Comparison of ENCODE assay signal across 16 cellular contexts in genomic region chr22:31926969-31927368, GRCh38. TPM values are rescaled to one million over a fixed set of nuclear protein-coding genes. Genes with fewer than 3 reads are reported as not detected.
DNase-seq lines count a peak whose midpoint lies in the region; ATAC-seq and TF ChIP-seq lines count a peak whose summit lies in the region.
"Had no signal": no experiment of that assay in that cellular context is flagged by ENCODE, and none has a peak within 500 bp of the region (broad histone marks: within the 10 kb centered on the region; RNA-seq: fewer than 3 reads in every experiment).

No MANE protein-coding gene starts in this region.

- no peaks in the 10 kb centered on the region for H3K27me3 ChIP-seq in GM23338 (ENCODE audit: insufficient read depth)
- H3K27me3 ChIP-seq: Peyer's patch, testis had no signal

- no peaks in the 10 kb centered on the region for H3F3A ChIP-seq in GM23338 (replicated peaks; ENCODE audit: low read depth)

- DNase-seq in COR-L47 (lab: John Stamatoyannopoulos, UW), result peak; percentile 10
- peak; percentile 74 for DNase-seq in GM23338 (ENCODE audit: low spot score)
- peak; percentile 45 for DNase-seq in astrocyte of the hippocampus (ENCODE audit: low read depth, low spot score)
- peak; percentile 33 for DNase-seq in iPS DF 19.7 (ENCODE audit: low read depth, low spot score)
- no peak for DNase-seq in stimulated activated naive CD4-positive, alpha-beta T cell treated with Interleukin-2 at 50 U/mL for 16 hours (lab: John Stamatoyannopoulos, UW)
- DNase-seq in activated naive CD4-positive, alpha-beta T cell treated with anti-CD3 and anti-CD28 coated beads, Interleukin-2, amount 50 U/mL, for 16 hours, result no peak
- DNase-seq in NCI-H1092 (lab: John Stamatoyannopoulos, UW), result no peak
- no peak for DNase-seq in chondrocyte (ENCODE audit: low spot score)
- DNase-seq: activated naive CD4-positive, alpha-beta T cell treated with anti-CD3 and anti-CD28 coated beads for 36 hours; HFFc6; naive B cell; NCI-H2081 treated with DMSO at 0.1 percent for 48 hours; Peyer's patch; T1000; testis had no signal

- 0 out of 2 replicates have a peak, but pooled peaks cover 5% of the 10 kb centered on the region for H3K9me2 ChIP-seq in GM23338 (ENCODE audit: insufficient read depth)

- H3K27ac Mint-ChIP-seq in GM23338, result no peak overlapping the region
- H3K27ac Mint-ChIP-seq in chondrocyte (ENCODE audit: unreplicated experiment), result no peak overlapping the region
- H3K27ac Mint-ChIP-seq: activated naive CD4-positive, alpha-beta T cell treated with anti-CD3 and anti-CD28 coated beads for 36 hours; HFFc6; naive B cell had no signal

- no peak overlapping the region for H3K4me3 Mint-ChIP-seq in GM23338
- H3K4me3 Mint-ChIP-seq in chondrocyte (ENCODE audit: unreplicated experiment), result no peak overlapping the region
- H3K4me3 Mint-ChIP-seq: activated naive CD4-positive, alpha-beta T cell treated with anti-CD3 and anti-CD28 coated beads for 36 hours; HFFc6; naive B cell had no signal

- H3K4me2 ChIP-seq in GM23338, result no peak overlapping the region

- ATAC-seq in GM23338, result peak; percentile 97

- TF ChIP-seq CTCF in GM23338 (conservative IDR thresholded peaks at IDR 0.05; ENCODE audit: low read depth in 2 of 2) (no peak), chondrocyte (IDR thresholded peaks at IDR 0.05) (no peak)

- no peak overlapping the region for H3K27ac ChIP-seq in GM23338 (ENCODE audit: low read depth)
- H3K27ac ChIP-seq: C4-2B, Peyer's patch, testis had no signal

- H3K27me3 Mint-ChIP-seq in GM23338 (ENCODE audit: insufficient read depth, low read depth, poor library complexity) (peaks cover 3% of the 10 kb centered on the region), chondrocyte (ENCODE audit: low read depth) (peaks cover 5% of the 10 kb centered on the region)

- no peak overlapping the region for H3K4me3 ChIP-seq in GM23338
- H3K4me3 ChIP-seq: Peyer's patch, testis had no signal

- H3K36me3 ChIP-seq in GM23338 (ENCODE audit: insufficient read depth), result no peaks in the 10 kb centered on the region
- H3K36me3 ChIP-seq: Peyer's patch had no signal

- H3K36me3 Mint-ChIP-seq in GM23338 (ENCODE audit: low read depth) (no peaks in the 10 kb centered on the region), chondrocyte (ENCODE audit: low read depth) (no peaks in the 10 kb centered on the region)
- H3K36me3 Mint-ChIP-seq: naive B cell had no signal

- H3K79me2 ChIP-seq in GM23338 (replicated peaks; ENCODE audit: insufficient read depth), result no peaks in the 10 kb centered on the region

- H3K4me1 Mint-ChIP-seq in GM23338, result no peaks in the 10 kb centered on the region
- H3K4me1 Mint-ChIP-seq in chondrocyte (ENCODE audit: low read depth), result no peaks in the 10 kb centered on the region

- no peaks in the 10 kb centered on the region for H4K20me1 ChIP-seq in GM23338 (replicated peaks; ENCODE audit: insufficient read depth)

- H2AFZ ChIP-seq in GM23338, result no peak overlapping the region

- H3K9me3 Mint-ChIP-seq in GM23338, result no peaks in the 10 kb centered on the region
- peaks cover 2% of the 10 kb centered on the region for H3K9me3 Mint-ChIP-seq in chondrocyte (ENCODE audit: low read depth)
- H3K9me3 Mint-ChIP-seq: activated naive CD4-positive, alpha-beta T cell treated with anti-CD3 and anti-CD28 coated beads for 36 hours; HFFc6; naive B cell had no signal

- peaks cover 4% of the 10 kb centered on the region for H3K4me1 ChIP-seq in GM23338 (ENCODE audit: insufficient read depth)
- H3K4me1 ChIP-seq: Peyer's patch had no signal

TF ChIP-seq in GM23338, 12 proteins besides CTCF, POLR2A, EP300 and RAD21 (continues in another document):
- TF ChIP-seq ZNF331 (CRISPR knock-in tag; IDR thresholded peaks at IDR 0.05; ENCODE audit: low read depth) (no peak), REST (IDR thresholded peaks at IDR 0.05; ENCODE audit: unreplicated experiment) (no peak), ZNF114 (CRISPR knock-in tag; IDR thresholded peaks at IDR 0.05) (no peak), ETS1 (IDR thresholded peaks at IDR 0.05) (no peak), POLR2AphosphoS5 (IDR thresholded peaks at IDR 0.05; ENCODE audit: low read depth) (no peak), NANOG (IDR thresholded peaks at IDR 0.05; ENCODE audit: borderline replicate concordance) (no peak), EZH2phosphoT487 (IDR thresholded peaks at IDR 0.05; ENCODE audit: unreplicated experiment) (no peak), CREB1 (CRISPR knock-in tag; IDR thresholded peaks at IDR 0.05; ENCODE audit: low read depth) (no peak), EZH2 (IDR thresholded peaks at IDR 0.05; ENCODE audit: low read depth, unreplicated experiment) (no peak)

RNA-seq across cellular contexts. Expression of gene YWHAH, which starts 17.4 kb away (rescaled TPM):
- total RNA-seq in GM23338 (2014; rRNA removed; shearing (Covaris generic)), result 263 and 277 TPM in 2 replicates
- polyA plus RNA-seq in GM23338 (2016; fragmentation: Nextera tagmentation; extraction: Ambion mirVana), result 254 and 283 TPM in 2 replicates
- total RNA-seq in chondrocyte, result 179 to 223 TPM (median 218 TPM) in 3 replicates

Comparison
In these comparisons a context has a peak if more than half of its experiments do, and no peak if none do; other contexts are left out.
1. DNase-seq: peak in COR-L47 (single experiment), GM23338 (single experiment), astrocyte of the hippocampus (single experiment) and iPS DF 19.7 (single experiment); none in stimulated activated naive CD4-positive, alpha-beta T cell treated with Interleukin-2 at 50 U/mL for 16 hours (single experiment), activated naive CD4-positive, alpha-beta T cell treated with anti-CD3 and anti-CD28 coated beads, Interleukin-2, amount 50 U/mL, for 16 hours (single experiment), NCI-H1092 (single experiment) and chondrocyte (single experiment).